ENCODE assay signal across 17 cellular contexts in the genomic region with DNA sequence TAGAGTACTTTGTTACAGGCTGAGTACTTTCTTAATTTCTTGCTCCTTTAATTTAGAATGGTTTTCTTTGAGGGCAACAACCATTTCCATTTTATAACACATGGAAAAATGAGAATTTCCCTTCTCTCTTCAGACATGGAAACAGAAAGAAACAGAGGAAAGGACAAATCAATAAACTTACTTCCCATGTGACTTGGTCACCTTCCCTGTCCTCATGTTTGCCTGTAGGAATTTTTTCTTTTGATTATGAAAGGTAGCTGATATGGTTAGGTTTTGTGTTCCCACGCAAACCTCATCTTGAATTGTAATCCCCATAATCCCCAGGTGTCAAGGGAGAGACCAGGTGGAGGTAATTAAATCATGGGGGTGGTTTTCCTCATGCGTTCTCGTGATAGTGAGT.
DNase-seq lines count a peak whose midpoint lies in the region; ATAC-seq and TF ChIP-seq lines count a peak whose summit lies in the region.
"Had no signal": no experiment of that assay in that cellular context is flagged by ENCODE, and none has a peak within 500 bp of the region (broad histone marks: within the 10 kb centered on the region; RNA-seq: fewer than 3 reads in every experiment).

No MANE protein-coding gene starts in this region.

- H3K4me3 ChIP-seq in BE2C (ENCODE audit: low read depth, low read length) (peak overlapping the region; percentile 49), SK-N-MC (peak overlapping the region; percentile 66), prostate gland (no peak overlapping the region)
- H3K4me3 ChIP-seq: heart left ventricle, K562, tibial artery had no signal

- H3K36me3 ChIP-seq in BE2C: no peaks in the 10 kb centered on the region
- no peaks in the 10 kb centered on the region for H3K36me3 ChIP-seq in SK-N-MC (ENCODE audit: insufficient read depth, low read length)
- no peaks in the 10 kb centered on the region for H3K36me3 ChIP-seq in prostate gland
- H3K36me3 ChIP-seq: heart left ventricle, tibial artery had no signal

- H3K27ac ChIP-seq in SK-N-MC: peak overlapping the region; percentile 84; the same call in 1 of the 2 replicates
- peak overlapping the region; percentile 68 for H3K27ac ChIP-seq in foreskin keratinocyte
- H3K27ac ChIP-seq in prostate gland: peak overlapping the region; percentile 14 to 55
- H3K27ac ChIP-seq: tibial artery had no signal

- TF ChIP-seq POLR2A in prostate gland (IDR thresholded peaks at IDR 0.05): no peak

- ATAC-seq in foreskin keratinocyte: no peak
- ATAC-seq: activated CD8-positive, alpha-beta T cell treated with anti-CD3 and anti-CD28 coated beads, Interleukin-2, amount 10 ng/mL, durations not matched to agents 7 days and 5 days; K562 had no signal

- H3K9me3 ChIP-seq in BE2C: no peaks in the 10 kb centered on the region
- no peaks in the 10 kb centered on the region for H3K9me3 ChIP-seq in SK-N-MC (ENCODE audit: low read depth, low read length)
- H3K9me3 ChIP-seq in prostate gland: no peaks in the 10 kb centered on the region
- H3K9me3 ChIP-seq: heart left ventricle, tibial artery had no signal

- DNase-seq in BE2C (no peak), SK-N-MC (ENCODE audit: low read depth, low spot score) (no peak), foreskin keratinocyte (no peak), prostate gland (ENCODE audit: low spot score) (no peak), SHP77 (lab: John Stamatoyannopoulos, UW) (no peak), HUDEP-2 (lab: John Stamatoyannopoulos, UW; ENCODE audit: unreplicated experiment in 76 of 76) (no peak), mesenteric fat pad (ENCODE audit: low spot score) (no peak), germinal center (ENCODE audit: low spot score) (no peak)
- DNase-seq: activated CD8-positive, alpha-beta T cell treated with anti-CD3 and anti-CD28 coated beads, Interleukin-2, amount 10 ng/mL, durations not matched to agents 7 days and 5 days; activated effector memory CD4-positive, alpha-beta T cell treated with anti-CD3 and anti-CD28 coated beads, Interleukin-2, amount 50 U/mL, for 16 hours; DMS79; effector memory CD4-positive, alpha-beta T cell; heart left ventricle; left cardiac atrium; NCI-H510A treated with DMSO at 0.1 percent for 48 hours; tibial artery had no signal

- H3K27me3 ChIP-seq in BE2C (no peaks in the 10 kb centered on the region), foreskin keratinocyte (no peaks in the 10 kb centered on the region), prostate gland (replicated peaks; ENCODE audit: insufficient read depth) (no peaks in the 10 kb centered on the region)
- H3K27me3 ChIP-seq: heart left ventricle, tibial artery had no signal

- TF ChIP-seq CTCF in BE2C (IDR thresholded peaks at IDR 0.05; ENCODE audit: low read depth, low read length) (no peak), foreskin keratinocyte (conservative IDR thresholded peaks at IDR 0.05) (no peak), prostate gland (IDR thresholded peaks at IDR 0.05) (no peak)

- intact Hi-C loops in prostate gland (cut with DNase I): no loop called here

- H3K4me1 ChIP-seq in BE2C: peaks cover 25% of the 10 kb centered on the region
- peaks cover 39% of the 10 kb centered on the region for H3K4me1 ChIP-seq in foreskin keratinocyte
- no peaks in the 10 kb centered on the region for H3K4me1 ChIP-seq in prostate gland (replicated peaks)
- H3K4me1 ChIP-seq: tibial artery had no signal

- WGBS in prostate gland: 71% methylated on average over 3 of the region's 3 CpGs

- H3K9ac ChIP-seq in SK-N-MC (ENCODE audit: insufficient read length): no peak overlapping the region

Comparison
In these comparisons a context has a peak if more than half of its experiments do, and no peak if none do; other contexts are left out.
1. H3K4me3 ChIP-seq: peak in BE2C (single experiment) and SK-N-MC (single experiment); none in prostate gland (0 of 2).
2. Peak in every context shown above with its lines, with median percentiles within 50 percentile points of each other: H3K27ac ChIP-seq.